ENCODE assay signal across 8 cellular contexts in the genomic region with DNA sequence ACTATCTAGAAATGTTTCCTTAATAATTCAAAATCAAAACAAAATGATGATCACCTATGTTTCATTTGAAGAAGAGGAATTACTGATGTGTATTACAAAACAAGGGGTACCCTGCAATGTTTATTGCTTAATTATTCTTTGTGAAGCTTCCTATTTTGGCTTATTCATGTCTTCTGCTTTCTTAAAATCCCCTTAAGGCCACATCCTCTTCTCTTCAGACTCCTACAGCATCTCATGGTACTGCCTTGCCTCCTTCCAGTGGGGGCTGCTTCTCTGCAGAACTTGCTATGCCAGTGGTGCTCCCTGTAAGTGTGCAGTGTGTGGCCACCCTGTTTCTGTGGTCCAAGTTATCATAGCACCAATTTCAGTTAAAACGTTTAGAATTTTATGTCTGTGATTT.
A peak's percentile ranks its signal among the peaks of the same experiment; 100 is the strongest.
DNase-seq lines count a peak whose midpoint lies in the region; ATAC-seq, FAIRE-seq and TF ChIP-seq lines count a peak whose summit lies in the region.

No MANE protein-coding gene starts in this region.

- ATAC-seq in GM21360 (IDR thresholded peaks at IDR 0.05; ENCODE audit: unreplicated experiment) (peak; percentile 65), HG03469 (IDR thresholded peaks at IDR 0.05; ENCODE audit: unreplicated experiment) (peak; percentile 30)

- no peak for TF ChIP-seq CTCF in cardiac fibroblast (IDR thresholded peaks at IDR 0.05; ENCODE audit: low read depth, low read length)

- DNase-seq in GF-D8 (lab: John Stamatoyannopoulos, UW) (peak; percentile 52), cardiac fibroblast (ENCODE audit: low read depth in 2 of 2) (peak; percentile 3 to 31), activated gamma-delta T cell treated with Interleukin-2 at 50 U/mL for 16 hours (no peak), NCI-H446 treated with DMSO at 0.1 percent for 48 hours (lab: John Stamatoyannopoulos, UW) (no peak), H54 (ENCODE audit: insufficient read length, low spot score) (no peak), NCI-H1694 (lab: John Stamatoyannopoulos, UW) (no peak)

- no peak overlapping the region for H3K4me3 ChIP-seq in cardiac fibroblast (replicated peaks in 1 of 2; ENCODE audit: low read depth in 2 of 2, low read length in 2 of 2)

- no peak for TF ChIP-seq POLR2A in H54 (IDR thresholded peaks at IDR 0.05; ENCODE audit: low read depth, low read length)

- no peak for FAIRE-seq in H54 (lab: Jason Lieb, UNC)

Comparison
In these comparisons a context has a peak if more than half of its experiments do, and no peak if none do; other contexts are left out.
1. DNase-seq: peak in GF-D8 (single experiment) and cardiac fibroblast (2 of 2); none in activated gamma-delta T cell treated with Interleukin-2 at 50 U/mL for 16 hours (single experiment), NCI-H446 treated with DMSO at 0.1 percent for 48 hours (single experiment), H54 (single experiment) and NCI-H1694 (single experiment).